1 cellular context compared by ENCODE assay signal in genomic region chr2:188039307-188039706, GRCh38.
TF ChIP-seq lines count a peak whose summit lies in the region.

No MANE protein-coding gene starts in this region.

TF ChIP-seq in HepG2, 621 proteins besides CTCF, POLR2A, EP300 and RAD21 (continued from another document):
- TF ChIP-seq PHF21A (CRISPR knock-in tag; IDR thresholded peaks at IDR 0.05) (no peak), CHD2 (IDR thresholded peaks at IDR 0.05; ENCODE audit: low read depth, low read length) (no peak), ZNF431 (CRISPR knock-in tag; IDR thresholded peaks at IDR 0.05; ENCODE audit: borderline replicate concordance, low read depth) (no peak), ZNF737 (CRISPR knock-in tag; IDR thresholded peaks at IDR 0.05; ENCODE audit: borderline replicate concordance) (no peak), ISX (CRISPR knock-in tag; conservative IDR thresholded peaks at IDR 0.05) (no peak), ZNF501 (CRISPR knock-in tag; IDR thresholded peaks at IDR 0.05) (no peak), KMT2B (CRISPR knock-in tag; IDR thresholded peaks at IDR 0.05) (no peak), HNF4G (IDR thresholded peaks at IDR 0.05; ENCODE audit: borderline replicate concordance, low read depth, low read length) (no peak), HNF4G (CRISPR knock-in tag; IDR thresholded peaks at IDR 0.05; ENCODE audit: borderline replicate concordance, low read depth) (no peak), KAT8 (CRISPR knock-in tag; IDR thresholded peaks at IDR 0.05) (no peak), ZNF770 (CRISPR knock-in tag; IDR thresholded peaks at IDR 0.05) (no peak), HMGXB3 (CRISPR knock-in tag; IDR thresholded peaks at IDR 0.05; ENCODE audit: borderline replicate concordance) (no peak)
- TF ChIP-seq, protein P1, sequence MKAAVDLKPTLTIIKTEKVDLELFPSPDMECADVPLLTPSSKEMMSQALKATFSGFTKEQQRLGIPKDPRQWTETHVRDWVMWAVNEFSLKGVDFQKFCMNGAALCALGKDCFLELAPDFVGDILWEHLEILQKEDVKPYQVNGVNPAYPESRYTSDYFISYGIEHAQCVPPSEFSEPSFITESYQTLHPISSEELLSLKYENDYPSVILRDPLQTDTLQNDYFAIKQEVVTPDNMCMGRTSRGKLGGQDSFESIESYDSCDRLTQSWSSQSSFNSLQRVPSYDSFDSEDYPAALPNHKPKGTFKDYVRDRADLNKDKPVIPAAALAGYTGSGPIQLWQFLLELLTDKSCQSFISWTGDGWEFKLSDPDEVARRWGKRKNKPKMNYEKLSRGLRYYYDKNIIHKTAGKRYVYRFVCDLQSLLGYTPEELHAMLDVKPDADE (CRISPR knock-in tag; IDR thresholded peaks at IDR 0.05), result no peak
- TF ChIP-seq, protein P2, sequence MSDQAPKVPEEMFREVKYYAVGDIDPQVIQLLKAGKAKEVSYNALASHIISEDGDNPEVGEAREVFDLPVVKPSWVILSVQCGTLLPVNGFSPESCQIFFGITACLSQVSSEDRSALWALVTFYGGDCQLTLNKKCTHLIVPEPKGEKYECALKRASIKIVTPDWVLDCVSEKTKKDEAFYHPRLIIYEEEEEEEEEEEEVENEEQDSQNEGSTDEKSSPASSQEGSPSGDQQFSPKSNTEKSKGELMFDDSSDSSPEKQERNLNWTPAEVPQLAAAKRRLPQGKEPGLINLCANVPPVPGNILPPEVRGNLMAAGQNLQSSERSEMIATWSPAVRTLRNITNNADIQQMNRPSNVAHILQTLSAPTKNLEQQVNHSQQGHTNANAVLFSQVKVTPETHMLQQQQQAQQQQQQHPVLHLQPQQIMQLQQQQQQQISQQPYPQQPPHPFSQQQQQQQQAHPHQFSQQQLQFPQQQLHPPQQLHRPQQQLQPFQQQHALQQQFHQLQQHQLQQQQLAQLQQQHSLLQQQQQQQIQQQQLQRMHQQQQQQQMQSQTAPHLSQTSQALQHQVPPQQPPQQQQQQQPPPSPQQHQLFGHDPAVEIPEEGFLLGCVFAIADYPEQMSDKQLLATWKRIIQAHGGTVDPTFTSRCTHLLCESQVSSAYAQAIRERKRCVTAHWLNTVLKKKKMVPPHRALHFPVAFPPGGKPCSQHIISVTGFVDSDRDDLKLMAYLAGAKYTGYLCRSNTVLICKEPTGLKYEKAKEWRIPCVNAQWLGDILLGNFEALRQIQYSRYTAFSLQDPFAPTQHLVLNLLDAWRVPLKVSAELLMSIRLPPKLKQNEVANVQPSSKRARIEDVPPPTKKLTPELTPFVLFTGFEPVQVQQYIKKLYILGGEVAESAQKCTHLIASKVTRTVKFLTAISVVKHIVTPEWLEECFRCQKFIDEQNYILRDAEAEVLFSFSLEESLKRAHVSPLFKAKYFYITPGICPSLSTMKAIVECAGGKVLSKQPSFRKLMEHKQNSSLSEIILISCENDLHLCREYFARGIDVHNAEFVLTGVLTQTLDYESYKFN (CRISPR knock-in tag; conservative IDR thresholded peaks at IDR 0.05), result no peak
